In genomic region chr6:128505603-128506002, GRCh38 we compare ENCODE assay signal across 14 cellular contexts.
"Had no signal": no experiment of that assay in that cellular context is flagged by ENCODE, and none has a peak within 500 bp of the region (broad histone marks: within the 10 kb centered on the region; RNA-seq: fewer than 3 reads in every experiment).

No MANE protein-coding gene starts in this region.

- H3K9me3 Mint-ChIP-seq: activated CD4-positive, alpha-beta memory T cell treated with anti-CD3 and anti-CD28 coated beads, Interleukin-2, amount 10 ng/mL, durations not matched to agents 7 days and 5 days; activated naive CD8-positive, alpha-beta T cell treated with anti-CD3 and anti-CD28 coated beads, Interleukin-2, amount 50 U/mL, for 24 hours; stimulated activated naive CD8-positive, alpha-beta T cell treated with anti-CD3 and anti-CD28 coated beads, Interleukin-15, amount 100 ng/mL, for 72 hours had no signal

- H3K4me1 ChIP-seq: ascending aorta had no signal

- H3K27me3 ChIP-seq: ascending aorta, ovary had no signal

- H3K4me3 ChIP-seq: ascending aorta, ovary, thoracic aorta had no signal

- H3K36me3 ChIP-seq: ascending aorta, ovary, thoracic aorta had no signal

- ATAC-seq: activated naive CD8-positive, alpha-beta T cell treated with anti-CD3 and anti-CD28 coated beads, Interleukin-2, amount 50 U/mL, for 24 hours; left colon; stimulated activated naive CD8-positive, alpha-beta T cell treated with anti-CD3 and anti-CD28 coated beads, Interleukin-15, amount 100 ng/mL, for 72 hours had no signal

- DNase-seq: activated CD4-positive, alpha-beta memory T cell treated with anti-CD3 and anti-CD28 coated beads, Interleukin-2, amount 10 ng/mL, durations not matched to agents 7 days and 5 days; activated CD4-positive, alpha-beta T cell treated with anti-CD3 and anti-CD28 coated beads for 1 hour; activated naive CD8-positive, alpha-beta T cell treated with anti-CD3 and anti-CD28 coated beads, Interleukin-2, amount 50 U/mL, for 24 hours; effector CD4-positive, alpha-beta T cell; left colon; mammary epithelial cell; ovary; stimulated activated CD4-positive, alpha-beta T cell treated with anti-CD3 and anti-CD28 coated beads, Interleukin-15, amount 100 ng/mL, for 24 hours; stimulated activated CD4-positive, alpha-beta T cell treated with anti-CD3 and anti-CD28 coated beads, Interleukin-4, amount 100 ng/mL, for 24 hours; stimulated activated naive CD8-positive, alpha-beta T cell treated with anti-CD3 and anti-CD28 coated beads, Interleukin-15, amount 100 ng/mL, for 72 hours; T-helper 9 cell had no signal

- H3K9me3 ChIP-seq: ascending aorta, ovary, thoracic aorta had no signal

- H3K4me1 Mint-ChIP-seq: activated CD4-positive, alpha-beta memory T cell treated with anti-CD3 and anti-CD28 coated beads, Interleukin-2, amount 10 ng/mL, durations not matched to agents 7 days and 5 days; activated naive CD8-positive, alpha-beta T cell treated with anti-CD3 and anti-CD28 coated beads, Interleukin-2, amount 50 U/mL, for 24 hours; stimulated activated naive CD8-positive, alpha-beta T cell treated with anti-CD3 and anti-CD28 coated beads, Interleukin-15, amount 100 ng/mL, for 72 hours had no signal

- FAIRE-seq: urothelium cell line had no signal

- H3K4me3 Mint-ChIP-seq: activated CD4-positive, alpha-beta memory T cell treated with anti-CD3 and anti-CD28 coated beads, Interleukin-2, amount 10 ng/mL, durations not matched to agents 7 days and 5 days; activated naive CD8-positive, alpha-beta T cell treated with anti-CD3 and anti-CD28 coated beads, Interleukin-2, amount 50 U/mL, for 24 hours; stimulated activated naive CD8-positive, alpha-beta T cell treated with anti-CD3 and anti-CD28 coated beads, Interleukin-15, amount 100 ng/mL, for 72 hours had no signal

- H3K27me3 Mint-ChIP-seq: activated CD4-positive, alpha-beta memory T cell treated with anti-CD3 and anti-CD28 coated beads, Interleukin-2, amount 10 ng/mL, durations not matched to agents 7 days and 5 days; stimulated activated naive CD8-positive, alpha-beta T cell treated with anti-CD3 and anti-CD28 coated beads, Interleukin-15, amount 100 ng/mL, for 72 hours had no signal

- H3K27ac Mint-ChIP-seq: activated CD4-positive, alpha-beta memory T cell treated with anti-CD3 and anti-CD28 coated beads, Interleukin-2, amount 10 ng/mL, durations not matched to agents 7 days and 5 days; activated naive CD8-positive, alpha-beta T cell treated with anti-CD3 and anti-CD28 coated beads, Interleukin-2, amount 50 U/mL, for 24 hours; stimulated activated naive CD8-positive, alpha-beta T cell treated with anti-CD3 and anti-CD28 coated beads, Interleukin-15, amount 100 ng/mL, for 72 hours had no signal

- H3K27ac ChIP-seq: ascending aorta, ovary, thoracic aorta had no signal
